Comparison of ENCODE assay signal across 8 cellular contexts in the genomic region with DNA sequence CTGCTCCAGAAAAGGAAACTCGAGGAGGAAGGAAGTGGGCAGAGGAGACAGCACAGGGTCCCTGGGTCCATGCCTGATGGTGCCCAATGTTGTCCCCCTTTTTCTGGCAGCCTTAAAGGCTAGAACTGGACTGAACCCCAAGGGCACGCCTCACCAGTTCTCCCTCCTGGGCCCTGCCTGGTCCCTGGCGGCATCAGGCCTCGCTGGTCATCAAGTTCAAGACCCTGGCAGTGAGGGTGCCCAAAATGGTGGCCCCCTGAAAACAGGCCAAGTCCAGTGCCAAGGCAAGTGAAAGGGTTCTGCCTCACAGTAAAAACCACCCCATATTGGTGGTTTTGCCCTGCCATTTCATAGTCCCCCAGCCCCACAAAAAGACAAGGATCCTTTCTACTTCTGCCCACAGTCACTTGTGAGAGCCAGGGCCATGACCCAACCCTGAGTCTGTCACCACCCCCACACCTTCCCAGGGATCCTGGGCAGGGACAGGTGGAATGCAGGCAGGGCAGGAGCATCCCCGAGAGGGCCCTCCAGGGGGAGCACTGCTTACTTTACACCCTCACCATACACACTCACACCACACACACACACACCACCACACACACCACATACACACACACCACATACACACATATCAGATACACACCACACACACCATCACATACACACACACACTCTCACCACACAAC.
A peak's percentile ranks its signal among the peaks of the same experiment; 100 is the strongest.
DNase-seq lines count a peak whose midpoint lies in the region; ATAC-seq and TF ChIP-seq lines count a peak whose summit lies in the region.

No MANE protein-coding gene starts in this region.

- TF ChIP-seq CTCF in VCaP (conservative IDR thresholded peaks at IDR 0.05) = peak; percentile 37; the same call in 1 of the 2 replicates
- peak; percentile 51 for TF ChIP-seq CTCF in retinal pigment epithelial cell (conservative IDR thresholded peaks at IDR 0.05; ENCODE audit: low read depth, low read length)

- H3K27ac ChIP-seq in VCaP = no peak overlapping the region

- DNase-seq in A172 (ENCODE audit: low spot score) = peak; percentile 64
- DNase-seq in retinal pigment epithelial cell (ENCODE audit: low read depth) = no peak
- DNase-seq in C1 segment of cervical spinal cord (lab: John Stamatoyannopoulos, UW) = no peak
- DNase-seq in islet precursor cell = no peak
- DNase-seq in NCI-H1930 (lab: John Stamatoyannopoulos, UW) = no peak

- no peak overlapping the region for H3K4me3 ChIP-seq in retinal pigment epithelial cell (ENCODE audit: low read length)

- ATAC-seq in GM18861 (IDR thresholded peaks at IDR 0.05; ENCODE audit: unreplicated experiment) = peak; percentile 32
- peak; percentile 17 for ATAC-seq in HG02970 (IDR thresholded peaks at IDR 0.05; ENCODE audit: low FRiP score, unreplicated experiment)
